ENCODE assay signal across 8 cellular contexts in genomic region chr20:58891686-58892125, GRCh38. TPM values are rescaled to one million over a fixed set of nuclear protein-coding genes. Genes with fewer than 3 reads are reported as not detected.
DNase-seq lines count a peak whose midpoint lies in the region; ATAC-seq and TF ChIP-seq lines count a peak whose summit lies in the region.

No MANE protein-coding gene starts in this region.

- TF ChIP-seq POLR2A in right lobe of liver (IDR thresholded peaks at IDR 0.05) (no peak), GM18505 (IDR thresholded peaks at IDR 0.05; ENCODE audit: borderline replicate concordance, extremely low read depth, insufficient read depth, insufficient read length) (no peak)

- ATAC-seq in HG02678 (IDR thresholded peaks at IDR 0.05; ENCODE audit: unreplicated experiment) (peak; percentile 4), right lobe of liver (peak in 2 of 4 donors; percentile 1), GM18505 (IDR thresholded peaks at IDR 0.05; ENCODE audit: unreplicated experiment) (no peak), GM18517 (IDR thresholded peaks at IDR 0.05; ENCODE audit: unreplicated experiment) (no peak)
- ATAC-seq in stimulated activated naive CD8-positive, alpha-beta T cell treated with anti-CD3 and anti-CD28 coated beads, Interleukin-15, Interleukin-2, amounts not matched to agents 100 U/mL and 50 U/mL, for 24 hours = no peak

- H3K27me3 ChIP-seq in BLaER1 (no peaks in the 10 kb centered on the region), right lobe of liver (no peaks in the 10 kb centered on the region)

- DNase-seq in SK-N-MC (ENCODE audit: low read depth, low spot score) (no peak), cardiac fibroblast (ENCODE audit: low read depth in 2 of 2) (peak in 1 of 2 donors; percentile 33), right lobe of liver (peak in 2 of 3 donors; percentile 44 to 55)
- peak; percentile 46 for DNase-seq in stimulated activated naive CD8-positive, alpha-beta T cell treated with anti-CD3 and anti-CD28 coated beads, Interleukin-15, Interleukin-2, amounts not matched to agents 100 U/mL and 50 U/mL, for 24 hours

- H3K4me3 ChIP-seq in BLaER1 (peak overlapping the region; percentile 74), SK-N-MC (peak overlapping the region; percentile 95), cardiac fibroblast (replicated peaks in 1 of 2; ENCODE audit: low read depth in 2 of 2, low read length in 2 of 2) (peak overlapping the region; percentile 80 to 81), right lobe of liver (peak overlapping the region; percentile 59 to 71 (median 62))

- H3K36me3 ChIP-seq in BLaER1 (peaks cover 16% of the 10 kb centered on the region), SK-N-MC (ENCODE audit: insufficient read depth, low read length) (peaks cover 16% of the 10 kb centered on the region), right lobe of liver (no peaks in the 10 kb centered on the region)

- peak overlapping the region; percentile 85 for H3K9ac ChIP-seq in BLaER1
- peak overlapping the region; percentile 94 for H3K9ac ChIP-seq in SK-N-MC (ENCODE audit: insufficient read length)

- intact Hi-C loops in right lobe of liver (cut with DNase I) = loop anchor here in 1 of 2 donors (10.0 kb wide), 2 partner anchors 123 to 153 kb away; partner anchors contain the start of genes PRELID3B and TUBB1

- WGBS in right lobe of liver (ENCODE audit: insufficient coverage, low coverage, low lambda C conversion rate, missing lambda C conversion rate) = 0% methylated on average over 1 of the region's 63 CpGs

- H3K27ac ChIP-seq in BLaER1 (peak overlapping the region; percentile 90), SK-N-MC (peak overlapping the region; percentile 96), right lobe of liver (peak overlapping the region; percentile 81 to 95 (median 91))

- TF ChIP-seq CTCF in cardiac fibroblast (IDR thresholded peaks at IDR 0.05; ENCODE audit: low read depth, low read length) (no peak), right lobe of liver (IDR thresholded peaks at IDR 0.05) (no peak)

- H4K20me1 ChIP-seq in BLaER1 = peaks cover 41% of the 10 kb centered on the region

- H3K9me3 ChIP-seq in BLaER1 (no peaks in the 10 kb centered on the region), SK-N-MC (ENCODE audit: low read depth, low read length) (no peaks in the 10 kb centered on the region), right lobe of liver (no peaks in the 10 kb centered on the region)

- no peak overlapping the region for H3K4me2 ChIP-seq in BLaER1

- peaks cover 63% of the 10 kb centered on the region for H3K4me1 ChIP-seq in BLaER1
- peaks cover 0 to 31% (median 14%) of the 10 kb centered on the region in 4 donors for H3K4me1 ChIP-seq in right lobe of liver

RNA-seq across cellular contexts. Expression of gene GNAS, which starts 39.2 kb away (rescaled TPM):
- 100 to 1,000 TPM; 254 to 400 (median 287) TPM for total RNA-seq in right lobe of liver

RNA-seq across cellular contexts. Expression of gene GNAS-AS1, which starts 41.0 kb away (rescaled TPM):
- under 1 TPM in 3 of 6 experiments, not detected in 3; 0.23 to 0.37 (median 0.27) TPM for total RNA-seq in right lobe of liver
